Comparison of ENCODE assay signal across 8 cellular contexts in genomic region chr11:76672431-76673163, GRCh38. TPM values are rescaled to one million over a fixed set of nuclear protein-coding genes. Genes with fewer than 3 reads are reported as not detected.
DNase-seq lines count a peak whose midpoint lies in the region; ATAC-seq and TF ChIP-seq lines count a peak whose summit lies in the region.

No MANE protein-coding gene starts in this region.

- 51 to 54% methylated on average over 14 of the region's 14 CpGs for WGBS in heart right ventricle, 2 donors
- 83 to 87% methylated on average over 3 to 12 of the region's 14 CpGs for WGBS in endodermal cell (ENCODE audit: insufficient coverage in 1 of 2, insufficient read length in 1 of 2), 2 experiments

- peak; percentile 53 for ATAC-seq in GM18873 (IDR thresholded peaks at IDR 0.05; ENCODE audit: low FRiP score, unreplicated experiment)
- peak; percentile 52 for ATAC-seq in HG02840 (IDR thresholded peaks at IDR 0.05; ENCODE audit: low FRiP score, unreplicated experiment)
- ATAC-seq in heart right ventricle: peak in 3 of 8 donors; percentile 6 to 19 (median 10)

- H3K36me3 ChIP-seq in heart right ventricle: no peaks in the 10 kb centered on the region
- no peaks in the 10 kb centered on the region for H3K36me3 ChIP-seq in neural progenitor cell
- H3K36me3 ChIP-seq in endodermal cell (ENCODE audit: control insufficient read depth, insufficient read depth, low read length): no peaks in the 10 kb centered on the region

- H3K9ac ChIP-seq in neural progenitor cell: no peak overlapping the region
- no peak overlapping the region for H3K9ac ChIP-seq in endodermal cell (ENCODE audit: extremely low read depth, low read length, poor library complexity, severe bottlenecking)

- H3K9me3 Mint-ChIP-seq in neural progenitor cell (no peaks in the 10 kb centered on the region), endodermal cell (no peaks in the 10 kb centered on the region)

- H3K36me3 Mint-ChIP-seq in neural progenitor cell (no peaks in the 10 kb centered on the region), endodermal cell (ENCODE audit: low read depth) (no peaks in the 10 kb centered on the region)

- H3K9me3 ChIP-seq in heart right ventricle: no peaks in the 10 kb centered on the region
- H3K9me3 ChIP-seq in neural progenitor cell (ENCODE audit: low read depth): no peaks in the 10 kb centered on the region
- H3K9me3 ChIP-seq in endodermal cell (ENCODE audit: control insufficient read depth, low read length): no peaks in the 10 kb centered on the region

- peaks cover 13 to 69% (median 47%) of the 10 kb centered on the region in 9 donors for H3K4me1 ChIP-seq in heart right ventricle
- no peaks in the 10 kb centered on the region for H3K4me1 ChIP-seq in neural progenitor cell
- H3K4me1 ChIP-seq in endodermal cell (ENCODE audit: control insufficient read depth, insufficient read depth, low read length): no peaks in the 10 kb centered on the region

- TF ChIP-seq CTCF in heart right ventricle (IDR thresholded peaks at IDR 0.05) (no peak), neural progenitor cell (IDR thresholded peaks at IDR 0.05) (no peak), endodermal cell (conservative IDR thresholded peaks at IDR 0.05) (no peak)

- H3K27me3 ChIP-seq in heart right ventricle (peaks cover 0 to 36% (median 0%) of the 10 kb centered on the region in 7 donors), neural progenitor cell (peaks cover 36% of the 10 kb centered on the region), endodermal cell (ENCODE audit: control insufficient read depth, insufficient read depth, low read length, poor library complexity, severe bottlenecking) (peaks cover 30% of the 10 kb centered on the region)

- H3K4me2 ChIP-seq in neural progenitor cell: no peak overlapping the region

- H3K4me1 Mint-ChIP-seq in neural progenitor cell (peaks cover 27% of the 10 kb centered on the region), endodermal cell (no peaks in the 10 kb centered on the region)

- peaks cover 7% of the 10 kb centered on the region for H3K27me3 Mint-ChIP-seq in neural progenitor cell (ENCODE audit: insufficient read depth, low read depth)
- H3K27me3 Mint-ChIP-seq in endodermal cell (ENCODE audit: insufficient read depth): peaks cover 57% of the 10 kb centered on the region

- no peak overlapping the region for H2AFZ ChIP-seq in neural progenitor cell (replicated peaks)

- no peaks in the 10 kb centered on the region for H3K79me2 ChIP-seq in neural progenitor cell (ENCODE audit: low read depth)

- peaks cover 7% of the 10 kb centered on the region for H3F3A ChIP-seq in neural progenitor cell (ENCODE audit: low read depth)

- no peak overlapping the region for H3K4me3 Mint-ChIP-seq in neural progenitor cell
- no peak overlapping the region for H3K4me3 Mint-ChIP-seq in endodermal cell

- intact Hi-C loops in heart right ventricle (cut with DNase I): loop anchor here in 5 of 10 donors (5.0 kb wide), 2 partner anchors 60 to 70 kb away; no protein-coding TSS in a partner anchor

- no peak overlapping the region for H3K27ac Mint-ChIP-seq in neural progenitor cell
- H3K27ac Mint-ChIP-seq in endodermal cell: no peak overlapping the region

- H4K20me1 ChIP-seq in neural progenitor cell (ENCODE audit: low read depth): no peaks in the 10 kb centered on the region

- H3K27ac ChIP-seq in heart right ventricle (peak overlapping the region in 9 of 10 donors; percentile 41 to 96 (median 90)), neural progenitor cell (no peak overlapping the region), endodermal cell (ENCODE audit: low read depth, low read length) (no peak overlapping the region)

- peak; percentile 17 for DNase-seq in SW480 (ENCODE audit: low spot score)
- DNase-seq in heart right ventricle: no peak
- DNase-seq in NCI-H2107 (lab: John Stamatoyannopoulos, UW): no peak
- no peak for DNase-seq in MV-4-11 (lab: John Stamatoyannopoulos, UW)
- no peak for DNase-seq in neural progenitor cell (ENCODE audit: low spot score)
- no peak for DNase-seq in endodermal cell

- H3K4me3 ChIP-seq in heart right ventricle: no peak overlapping the region
- no peak overlapping the region for H3K4me3 ChIP-seq in neural progenitor cell
- no peak overlapping the region for H3K4me3 ChIP-seq in endodermal cell (ENCODE audit: low read length)

RNA-seq across cellular contexts. Expression of gene LRRC32, which starts 2.0 kb away (rescaled TPM):
- total RNA-seq in heart right ventricle (10 to 100 TPM; 16.7 to 61.3 (median 31.5) TPM), neural progenitor cell (ENCODE audit: low replicate concordance) (0.21 and 1.1 TPM in 2 replicates), endodermal cell (1 to 10 TPM; 1.3 to 1.6 TPM)
- 100 to 1,000 TPM in 1 of 2 donors, 10 to 100 TPM in 1; 62.4 to 215 TPM for polyA plus RNA-seq in heart right ventricle
- 2.0 TPM for polyA plus RNA-seq in endodermal cell (2013, experiment 1 of 2)
- 2.2 TPM for polyA plus RNA-seq in endodermal cell (2013, experiment 2 of 2)

Comparison
In these comparisons a context has a peak if more than half of its experiments do, and no peak if none do; other contexts are left out.
1. H3K27ac ChIP-seq: peak in heart right ventricle (9 of 10); none in neural progenitor cell (single experiment) and endodermal cell (single experiment).